ENCODE assay signal across 8 cellular contexts in the genomic region with DNA sequence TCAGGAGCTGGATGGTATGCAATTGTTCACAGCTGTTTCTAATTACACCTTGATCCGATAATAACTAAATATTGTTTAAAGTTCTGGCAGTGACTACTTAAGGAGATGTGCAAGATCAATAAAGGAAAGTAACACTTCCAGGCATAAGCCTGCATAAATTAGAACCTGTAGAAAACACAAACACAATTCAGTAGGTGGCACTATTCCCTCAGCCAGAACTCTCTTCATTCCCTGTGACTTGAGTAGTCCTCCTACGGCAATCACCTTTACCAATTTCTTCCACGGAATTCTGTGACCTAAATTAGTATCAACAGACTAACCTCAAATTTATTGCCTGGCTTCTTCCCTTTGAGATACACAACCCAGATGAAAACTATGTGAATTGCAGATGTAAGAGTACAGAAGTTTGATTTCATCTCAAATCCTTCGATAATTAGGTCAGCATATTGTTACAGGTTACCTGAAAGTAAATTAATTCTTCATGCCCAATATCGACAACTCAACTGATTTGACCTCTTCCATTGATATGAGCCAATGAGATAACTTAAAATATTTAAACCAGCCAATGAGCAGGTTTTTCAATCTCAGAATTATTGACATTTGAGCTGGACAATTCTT.
DNase-seq lines count a peak whose midpoint lies in the region; FAIRE-seq and TF ChIP-seq lines count a peak whose summit lies in the region.

No MANE protein-coding gene starts in this region.

- H3K4me3 ChIP-seq in astrocyte (ENCODE audit: insufficient read depth, low read depth, low read length) (no peak overlapping the region), MG63 (no peak overlapping the region)

- no peaks in the 10 kb centered on the region for H3K9me3 ChIP-seq in astrocyte (ENCODE audit: insufficient read depth, low read depth, low read length)
- no peaks in the 10 kb centered on the region for H3K9me3 ChIP-seq in MG63

- peak; percentile 50 for TF ChIP-seq CTCF in astrocyte (IDR thresholded peaks at IDR 0.05; ENCODE audit: insufficient read depth, low read depth, low read length)

- H3K27ac ChIP-seq in astrocyte (ENCODE audit: low read depth, low read length): no peak overlapping the region

- H3K27me3 Mint-ChIP-seq in astrocyte (ENCODE audit: low read depth, unreplicated experiment): no peaks in the 10 kb centered on the region

- peak; percentile 17 for FAIRE-seq in astrocyte (lab: Jason Lieb, UNC)

- H3K4me2 ChIP-seq in astrocyte (ENCODE audit: low read length): no peak overlapping the region

- no peaks in the 10 kb centered on the region for H3K79me2 ChIP-seq in astrocyte (ENCODE audit: insufficient read depth, low read length)

- peaks cover 9% of the 10 kb centered on the region for H3K4me1 Mint-ChIP-seq in astrocyte (ENCODE audit: low read depth, unreplicated experiment)

- H3K36me3 ChIP-seq in astrocyte (ENCODE audit: insufficient read depth, low read length) (no peaks in the 10 kb centered on the region), MG63 (peaks cover 14% of the 10 kb centered on the region)

- peaks cover 2% of the 10 kb centered on the region for H3K9me3 Mint-ChIP-seq in astrocyte (ENCODE audit: unreplicated experiment)

- H2AFZ ChIP-seq in astrocyte (ENCODE audit: low read depth, low read length): no peak overlapping the region

- H3K9ac ChIP-seq in astrocyte (ENCODE audit: low read length): no peak overlapping the region

- H3K4me1 ChIP-seq in astrocyte (ENCODE audit: insufficient read depth, low read length): peaks cover 4% of the 10 kb centered on the region

- H3K4me3 Mint-ChIP-seq in astrocyte (ENCODE audit: unreplicated experiment): no peak overlapping the region

- H4K20me1 ChIP-seq in astrocyte (ENCODE audit: insufficient read depth, low read length): no peaks in the 10 kb centered on the region

- H3K27me3 ChIP-seq in astrocyte (ENCODE audit: insufficient read depth, low read length): no peaks in the 10 kb centered on the region
- no peaks in the 10 kb centered on the region for H3K27me3 ChIP-seq in MG63

- H3K36me3 Mint-ChIP-seq in astrocyte (ENCODE audit: low read depth, unreplicated experiment): peaks cover 4% of the 10 kb centered on the region

- H3K27ac Mint-ChIP-seq in astrocyte (ENCODE audit: unreplicated experiment): no peak overlapping the region

- DNase-seq in Daoy (ENCODE audit: low read depth) (peak; percentile 32), NCI-H1417 (lab: John Stamatoyannopoulos, UW) (peak; percentile 39 to 80 (median 57)), astrocyte (ENCODE audit: low read depth) (peak; percentile 44), kidney tubule cell (ENCODE audit: low spot score) (peak; percentile 43), MG63 (no peak), NCI-H2227 treated with DMSO at 0.1 percent for 48 hours (lab: John Stamatoyannopoulos, UW) (no peak)
- DNase-seq in NK-92 treated with Interleukin-12 subunit alpha and Interleukin-12 subunit beta, amount 100 ng/mL, for 24 hours (lab: John Stamatoyannopoulos, UW): no peak
- DNase-seq in activated T-cell treated with anti-CD3 and anti-CD28 coated beads, Interleukin-2, amount 50 U/mL, for 48 hours: no peak

Comparison
In these comparisons a context has a peak if more than half of its experiments do, and no peak if none do; other contexts are left out.
1. DNase-seq: peak in Daoy (single experiment), NCI-H1417 (3 of 3), astrocyte (single experiment) and kidney tubule cell (single experiment); none in NK-92 treated with Interleukin-12 subunit alpha and Interleukin-12 subunit beta, amount 100 ng/mL, for 24 hours (single experiment), MG63 (single experiment), activated T-cell treated with anti-CD3 and anti-CD28 coated beads, Interleukin-2, amount 50 U/mL, for 48 hours (0 of 2) and NCI-H2227 treated with DMSO at 0.1 percent for 48 hours (single experiment).